In genomic region chr6:140636698-140637402, GRCh38 we compare ENCODE assay signal across 12 cellular contexts.
DNase-seq lines count a peak whose midpoint lies in the region; ATAC-seq lines count a peak whose summit lies in the region.
"Had no signal": no experiment of that assay in that cellular context is flagged by ENCODE, and none has a peak within 500 bp of the region (broad histone marks: within the 10 kb centered on the region; RNA-seq: fewer than 3 reads in every experiment).

No MANE protein-coding gene starts in this region.

- peaks cover 4% of the 10 kb centered on the region for H3K27me3 Mint-ChIP-seq in activated naive CD4-positive, alpha-beta T cell treated with anti-CD3 and anti-CD28 coated beads for 36 hours (ENCODE audit: low read depth)

- peak; percentile 15 for DNase-seq in NCI-H1092 treated with DMSO at 0.1 percent for 48 hours (lab: John Stamatoyannopoulos, UW)
- no peak for DNase-seq in NCI-H1092 (lab: John Stamatoyannopoulos, UW)
- peak; percentile 3 for DNase-seq in amniotic epithelial cell (ENCODE audit: low read depth)
- peak; percentile 56 for DNase-seq in retina
- no peak for DNase-seq in activated naive CD4-positive, alpha-beta T cell treated with anti-CD3 and anti-CD28 coated beads for 36 hours
- DNase-seq in GF-D8 (lab: John Stamatoyannopoulos, UW), result no peak
- DNase-seq: activated effector memory CD4-positive, alpha-beta T cell treated with Interleukin-2 at 50 U/mL for 16 hours; mesendoderm; NCI-H1694 treated with DMSO at 0.1 percent for 48 hours; stimulated activated CD4-positive, alpha-beta T cell treated with anti-CD3 and anti-CD28 coated beads, Interleukin-4, amount 100 ng/mL, for 4 hours had no signal

- no peaks in the 10 kb centered on the region for H3K4me1 Mint-ChIP-seq in activated naive CD4-positive, alpha-beta T cell treated with anti-CD3 and anti-CD28 coated beads for 36 hours (ENCODE audit: low read depth)

- no peaks in the 10 kb centered on the region for H3K9me3 Mint-ChIP-seq in activated naive CD4-positive, alpha-beta T cell treated with anti-CD3 and anti-CD28 coated beads for 36 hours

- no peak overlapping the region for H3K4me3 Mint-ChIP-seq in activated naive CD4-positive, alpha-beta T cell treated with anti-CD3 and anti-CD28 coated beads for 36 hours

- intact Hi-C loops in activated naive CD4-positive, alpha-beta T cell treated with anti-CD3 and anti-CD28 coated beads for 36 hours (cut with micrococcal nuclease), result no loop called here

- CTCF ChIA-PET in activated naive CD4-positive, alpha-beta T cell treated with anti-CD3 and anti-CD28 coated beads for 36 hours (lab: Charles Lee), result no interaction called here

- ATAC-seq in HG03558 (IDR thresholded peaks at IDR 0.05; ENCODE audit: extremely low read depth, unreplicated experiment) (peak; percentile 22), GM18502 (IDR thresholded peaks at IDR 0.05; ENCODE audit: poor library complexity, unreplicated experiment) (no peak)

- H3K27ac Mint-ChIP-seq in activated naive CD4-positive, alpha-beta T cell treated with anti-CD3 and anti-CD28 coated beads for 36 hours, result no peak overlapping the region

- no peaks in the 10 kb centered on the region for H3K36me3 Mint-ChIP-seq in activated naive CD4-positive, alpha-beta T cell treated with anti-CD3 and anti-CD28 coated beads for 36 hours (ENCODE audit: low read depth)

Comparison
In these comparisons a context has a peak if more than half of its experiments do, and no peak if none do; other contexts are left out.
1. DNase-seq: peak in NCI-H1092 treated with DMSO at 0.1 percent for 48 hours (single experiment), amniotic epithelial cell (single experiment) and retina (single experiment); none in NCI-H1092 (single experiment), activated naive CD4-positive, alpha-beta T cell treated with anti-CD3 and anti-CD28 coated beads for 36 hours (single experiment) and GF-D8 (single experiment).